22 cellular contexts compared by ENCODE assay signal in genomic region chr14:74785056-74785613, GRCh38. TPM values are rescaled to one million over a fixed set of nuclear protein-coding genes. Genes with fewer than 3 reads are reported as not detected.
A peak's percentile ranks its signal among the peaks of the same experiment; 100 is the strongest.
DNase-seq lines count a peak whose midpoint lies in the region; ATAC-seq and TF ChIP-seq lines count a peak whose summit lies in the region.
"Had no signal": no experiment of that assay in that cellular context is flagged by ENCODE, and none has a peak within 500 bp of the region (broad histone marks: within the 10 kb centered on the region; RNA-seq: fewer than 3 reads in every experiment).

No MANE protein-coding gene starts in this region.

- DNase-seq in activated CD4-positive, alpha-beta T cell treated with anti-CD3 and anti-CD28 coated beads for 36 hours, result no peak
- no peak for DNase-seq in activated CD4-positive, alpha-beta T cell treated with anti-CD3 and anti-CD28 coated beads, Interleukin-2, amount 50 U/mL, for 4 hours
- no peak for DNase-seq in natural killer cell
- DNase-seq in natural killer cell treated with Interleukin-12 subunit alpha and Interleukin-12 subunit beta and Interleukin-15 and Interleukin-18, amount 100 ng/mL, for 72 hours (ENCODE audit: low spot score), result no peak
- DNase-seq in central memory CD8-positive, alpha-beta T cell (ENCODE audit: low spot score in 2 of 2), result no peak
- no peak for DNase-seq in PC-9
- no peak for DNase-seq in stimulated activated CD4-positive, alpha-beta T cell treated with anti-CD3 and anti-CD28 coated beads, Interleukin-4, amount 100 ng/mL, for 24 hours
- DNase-seq in KG1 (lab: John Stamatoyannopoulos, UW), result no peak
- DNase-seq: 8988T; activated CD4-positive, CD25-positive, alpha-beta regulatory T cell treated with anti-CD3 and anti-CD28 coated beads, Interleukin-2, amount 50 U/mL, for 72 hours; activated gamma-delta T cell; AML-193; endodermal cell; kidney glomerular epithelial cell; NCI-H1048; NCI-H1930; NCI-H345; NCI-H82; right cardiac atrium; stimulated activated CD4-positive, alpha-beta T cell treated with anti-CD3 and anti-CD28 coated beads, Interleukin-12 subunit alpha, Interleukin-12 subunit beta, amount 100 ng/mL, for 4 hours; SW 1271 had no signal

- no peaks in the 10 kb centered on the region for H3K9me2 ChIP-seq in PC-9 (ENCODE audit: insufficient read depth)

- H3K27ac Mint-ChIP-seq in activated CD4-positive, alpha-beta T cell treated with anti-CD3 and anti-CD28 coated beads for 36 hours, result peak overlapping the region; percentile 67
- peak overlapping the region; percentile 6 to 41 for H3K27ac Mint-ChIP-seq in natural killer cell
- peak overlapping the region in 1 of 2 donors; percentile 3 for H3K27ac Mint-ChIP-seq in natural killer cell treated with Interleukin-12 subunit alpha and Interleukin-12 subunit beta and Interleukin-15 and Interleukin-18, amount 100 ng/mL, for 72 hours
- H3K27ac Mint-ChIP-seq in central memory CD8-positive, alpha-beta T cell (ENCODE audit: low read depth), result peak overlapping the region; percentile 36
- H3K27ac Mint-ChIP-seq: endodermal cell, type B pancreatic cell had no signal

- TF ChIP-seq CTCF in natural killer cell (IDR thresholded peaks at IDR 0.05) (no peak), PC-9 (conservative IDR thresholded peaks at IDR 0.05) (no peak)

- H3K27me3 ChIP-seq in PC-9 (ENCODE audit: insufficient read depth, low read depth), result no peaks in the 10 kb centered on the region

- H3K36me3 ChIP-seq in PC-9 (ENCODE audit: low read depth), result peaks cover 56% of the 10 kb centered on the region

- H2AFZ ChIP-seq in PC-9, result no peak overlapping the region

- peaks cover 47% of the 10 kb centered on the region for H3K36me3 Mint-ChIP-seq in activated CD4-positive, alpha-beta T cell treated with anti-CD3 and anti-CD28 coated beads for 36 hours (ENCODE audit: low read depth)
- peaks cover 38% of the 10 kb centered on the region for H3K36me3 Mint-ChIP-seq in natural killer cell
- peaks cover 13% of the 10 kb centered on the region for H3K36me3 Mint-ChIP-seq in natural killer cell treated with Interleukin-12 subunit alpha and Interleukin-12 subunit beta and Interleukin-15 and Interleukin-18, amount 100 ng/mL, for 72 hours
- H3K36me3 Mint-ChIP-seq in central memory CD8-positive, alpha-beta T cell (ENCODE audit: insufficient read depth), result peaks cover 62% of the 10 kb centered on the region

- H3K79me2 ChIP-seq in PC-9 (ENCODE audit: low read depth), result peaks cover 48% of the 10 kb centered on the region

- CTCF ChIA-PET in activated CD4-positive, alpha-beta T cell treated with anti-CD3 and anti-CD28 coated beads for 36 hours (lab: Charles Lee), result interaction anchor here (0.6 to 1.2 kb wide), 10 partner anchors 8 to 359 kb away, joined by 3 to 6 read pairs (median 3); partner anchors contain the start of gene YLPM1
- CTCF ChIA-PET in PC-9 (lab: Charles Lee), result interaction anchor here (0.8 kb wide), 1 partner anchor 15 kb away, joined by 3 read pairs; no protein-coding TSS in a partner anchor

- H3K9me3 Mint-ChIP-seq in activated CD4-positive, alpha-beta T cell treated with anti-CD3 and anti-CD28 coated beads for 36 hours (ENCODE audit: low read depth), result no peaks in the 10 kb centered on the region
- no peaks in the 10 kb centered on the region for H3K9me3 Mint-ChIP-seq in natural killer cell
- no peaks in the 10 kb centered on the region for H3K9me3 Mint-ChIP-seq in natural killer cell treated with Interleukin-12 subunit alpha and Interleukin-12 subunit beta and Interleukin-15 and Interleukin-18, amount 100 ng/mL, for 72 hours
- no peaks in the 10 kb centered on the region for H3K9me3 Mint-ChIP-seq in central memory CD8-positive, alpha-beta T cell
- H3K9me3 Mint-ChIP-seq: type B pancreatic cell had no signal

- H3K4me3 ChIP-seq in PC-9, result no peak overlapping the region

- POLR2A ChIA-PET in activated CD4-positive, alpha-beta T cell treated with anti-CD3 and anti-CD28 coated beads for 36 hours (lab: Charles Lee), result no interaction called here
- POLR2A ChIA-PET in PC-9 (lab: Charles Lee; ENCODE audit: unreplicated experiment), result interaction anchor here (0.5 kb wide), 1 partner anchor 19 kb away, joined by 4 read pairs; no protein-coding TSS in a partner anchor

- no peaks in the 10 kb centered on the region for H3K27me3 Mint-ChIP-seq in activated CD4-positive, alpha-beta T cell treated with anti-CD3 and anti-CD28 coated beads for 36 hours
- H3K27me3 Mint-ChIP-seq in natural killer cell (ENCODE audit: low read depth in 2 of 2), result no peaks in the 10 kb centered on the region
- H3K27me3 Mint-ChIP-seq in natural killer cell treated with Interleukin-12 subunit alpha and Interleukin-12 subunit beta and Interleukin-15 and Interleukin-18, amount 100 ng/mL, for 72 hours, result no peaks in the 10 kb centered on the region
- H3K27me3 Mint-ChIP-seq in central memory CD8-positive, alpha-beta T cell, result no peaks in the 10 kb centered on the region
- H3K27me3 Mint-ChIP-seq: type B pancreatic cell had no signal

- peaks cover 26% of the 10 kb centered on the region for H3K4me1 Mint-ChIP-seq in activated CD4-positive, alpha-beta T cell treated with anti-CD3 and anti-CD28 coated beads for 36 hours
- H3K4me1 Mint-ChIP-seq in natural killer cell, result peaks cover 23 to 31% of the 10 kb centered on the region in 2 donors
- peaks cover 17 to 18% of the 10 kb centered on the region in 2 donors for H3K4me1 Mint-ChIP-seq in natural killer cell treated with Interleukin-12 subunit alpha and Interleukin-12 subunit beta and Interleukin-15 and Interleukin-18, amount 100 ng/mL, for 72 hours (ENCODE audit: low read depth in 2 of 2)
- peaks cover 20% of the 10 kb centered on the region for H3K4me1 Mint-ChIP-seq in central memory CD8-positive, alpha-beta T cell

- intact Hi-C loops in activated CD4-positive, alpha-beta T cell treated with anti-CD3 and anti-CD28 coated beads for 36 hours (cut with DNase I, micrococcal nuclease), result no loop called here
- intact Hi-C loops in natural killer cell (cut with micrococcal nuclease), result no loop called here
- intact Hi-C loops in PC-9 (cut with micrococcal nuclease; ENCODE audit: unreplicated experiment), result no loop called here

- no peaks in the 10 kb centered on the region for H3K9me3 ChIP-seq in PC-9 (ENCODE audit: insufficient read depth, low read depth)

- peaks cover 24% of the 10 kb centered on the region; the same call in 1 of the 2 replicates for H3F3A ChIP-seq in PC-9 (ENCODE audit: insufficient read depth, low read depth)

- no peak for ATAC-seq in activated CD4-positive, alpha-beta T cell treated with anti-CD3 and anti-CD28 coated beads for 36 hours
- no peak for ATAC-seq in natural killer cell
- ATAC-seq in natural killer cell treated with Interleukin-12 subunit alpha and Interleukin-12 subunit beta and Interleukin-15 and Interleukin-18, amount 100 ng/mL, for 72 hours, result no peak
- no peak for ATAC-seq in central memory CD8-positive, alpha-beta T cell (replicated peaks; ENCODE audit: extremely low read depth, poor library complexity, severe bottlenecking)
- ATAC-seq: right cardiac atrium had no signal

- no peak overlapping the region for H3K4me2 ChIP-seq in PC-9

- peaks cover 40% of the 10 kb centered on the region for H4K20me1 ChIP-seq in PC-9 (ENCODE audit: insufficient read depth)

- no peak overlapping the region for H3K4me3 Mint-ChIP-seq in activated CD4-positive, alpha-beta T cell treated with anti-CD3 and anti-CD28 coated beads for 36 hours
- no peak overlapping the region for H3K4me3 Mint-ChIP-seq in natural killer cell
- H3K4me3 Mint-ChIP-seq in natural killer cell treated with Interleukin-12 subunit alpha and Interleukin-12 subunit beta and Interleukin-15 and Interleukin-18, amount 100 ng/mL, for 72 hours, result no peak overlapping the region
- H3K4me3 Mint-ChIP-seq in central memory CD8-positive, alpha-beta T cell, result no peak overlapping the region
- H3K4me3 Mint-ChIP-seq: endodermal cell, type B pancreatic cell had no signal

- H3K27ac ChIP-seq in PC-9, result no peak overlapping the region

- no peaks in the 10 kb centered on the region for H3K4me1 ChIP-seq in PC-9 (replicated peaks; ENCODE audit: insufficient read depth)

- no TSS peak for BruUV-seq in PC-9 (replicated peaks; lab: Mats Ljungman, UMichigan)

RNA-seq across cellular contexts. Expression of gene YLPM1, which starts 22.0 kb away (rescaled TPM):
- 10 to 100 TPM; 53.0 to 60.9 TPM for total RNA-seq in activated CD4-positive, alpha-beta T cell treated with anti-CD3 and anti-CD28 coated beads for 36 hours
- total RNA-seq in natural killer cell (100 to 1,000 TPM in 1 of 3 donors, 10 to 100 TPM in 2; 86.1 to 101 (median 93.3) TPM), PC-9 (2021) (146 and 170 TPM in 2 replicates)
- total RNA-seq in natural killer cell treated with Interleukin-12 subunit alpha and Interleukin-12 subunit beta and Interleukin-15 and Interleukin-18, amount 100 ng/mL, for 72 hours, result 10 to 100 TPM; 53.6 to 74.8 TPM
